Comparison of ENCODE assay signal across 3 cellular contexts in the genomic region with DNA sequence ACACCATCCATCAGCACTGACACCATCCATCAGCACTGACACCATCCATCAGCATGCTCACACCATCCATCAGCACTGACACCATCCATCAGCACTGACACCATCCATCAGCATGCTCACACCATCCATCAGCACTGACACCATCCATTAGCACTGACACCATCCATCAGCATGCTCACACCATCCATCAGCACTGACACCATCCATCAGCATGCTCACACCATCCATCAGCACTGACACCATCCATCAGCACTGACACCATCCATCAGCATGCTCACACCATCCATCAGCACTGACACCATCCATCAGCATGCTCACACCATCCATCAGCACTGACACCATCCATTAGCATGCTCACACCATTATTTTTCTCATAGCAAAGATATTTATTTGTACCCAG. TPM values are rescaled to one million over a fixed set of nuclear protein-coding genes. Genes with fewer than 3 reads are reported as not detected.
"Had no signal": no experiment of that assay in that cellular context is flagged by ENCODE, and none has a peak within 500 bp of the region (broad histone marks: within the 10 kb centered on the region; RNA-seq: fewer than 3 reads in every experiment).

No MANE protein-coding gene starts in this region.

RNA-seq across cellular contexts. Expression of a gene that starts 48.3 kb away (rescaled TPM):
- total RNA-seq: HepG2, HT1080, IMR-90 had no signal

RNA-seq across cellular contexts. Expression of a gene that starts 51.2 kb away (rescaled TPM):
- total RNA-seq: HT1080 had no signal
